8 cellular contexts compared by ENCODE assay signal in genomic region chr7:27933691-27934565, GRCh38.
DNase-seq lines count a peak whose midpoint lies in the region; ATAC-seq and TF ChIP-seq lines count a peak whose summit lies in the region.

No MANE protein-coding gene starts in this region.

- H3K27me3 ChIP-seq in Caco-2 (replicated peaks; ENCODE audit: control insufficient read depth, insufficient read depth, low read length): no peaks in the 10 kb centered on the region
- H3K27me3 ChIP-seq in HCT116 (ENCODE audit: insufficient read depth, low read length): no peaks in the 10 kb centered on the region

- peak overlapping the region; percentile 9; the same call in 1 of the 2 replicates for H3K27ac ChIP-seq in HCT116 (ENCODE audit: low read depth, low read length)

- POLR2A ChIA-PET in Caco-2 (lab: Charles Lee) (no interaction called here), HCT116 (lab: Charles Lee) (no interaction called here)

- no peak overlapping the region for H3K27ac Mint-ChIP-seq in Caco-2 (ENCODE audit: unreplicated experiment)
- H3K27ac Mint-ChIP-seq in activated T-helper 17 cell treated with anti-CD3 and anti-CD28 coated beads, Interleukin-2, amount 50 U/mL, for 72 hours: no peak overlapping the region

- ATAC-seq in HCT116 (no peak), GM18867 (IDR thresholded peaks at IDR 0.05; ENCODE audit: unreplicated experiment) (no peak)
- no peak for ATAC-seq in activated T-helper 17 cell treated with anti-CD3 and anti-CD28 coated beads, Interleukin-2, amount 50 U/mL, for 72 hours (replicated peaks)

- no peaks in the 10 kb centered on the region for H4K20me1 ChIP-seq in HCT116 (ENCODE audit: insufficient read depth)

- DNase-seq in Caco-2 (no peak), HCT116 (ENCODE audit: low read depth, low spot score) (no peak), RPMI7951 (ENCODE audit: low read depth) (peak; percentile 48), iPS-NIHi11 (ENCODE audit: low spot score) (peak; percentile 59), hypothalamus (lab: John Stamatoyannopoulos, UW) (no peak), NCI-H187 (lab: John Stamatoyannopoulos, UW) (no peak)

- no peaks in the 10 kb centered on the region for H3K9me2 ChIP-seq in HCT116 (ENCODE audit: insufficient read depth)

- TF ChIP-seq RAD21 in HCT116 (IDR thresholded peaks at IDR 0.05; ENCODE audit: low read depth): peak; percentile 53

- H3K36me3 Mint-ChIP-seq in Caco-2 (ENCODE audit: insufficient read depth, unreplicated experiment): no peaks in the 10 kb centered on the region
- H3K36me3 Mint-ChIP-seq in activated T-helper 17 cell treated with anti-CD3 and anti-CD28 coated beads, Interleukin-2, amount 50 U/mL, for 72 hours (ENCODE audit: low read depth): no peaks in the 10 kb centered on the region

- H3K4me1 Mint-ChIP-seq in Caco-2 (ENCODE audit: low read depth, unreplicated experiment): no peaks in the 10 kb centered on the region
- no peaks in the 10 kb centered on the region for H3K4me1 Mint-ChIP-seq in activated T-helper 17 cell treated with anti-CD3 and anti-CD28 coated beads, Interleukin-2, amount 50 U/mL, for 72 hours

- H3K4me3 Mint-ChIP-seq in Caco-2 (ENCODE audit: unreplicated experiment): no peak overlapping the region
- no peak overlapping the region for H3K4me3 Mint-ChIP-seq in activated T-helper 17 cell treated with anti-CD3 and anti-CD28 coated beads, Interleukin-2, amount 50 U/mL, for 72 hours

- H3K4me1 ChIP-seq in Caco-2 (no peaks in the 10 kb centered on the region), HCT116 (ENCODE audit: control insufficient read depth in 1 of 2, insufficient read depth in 2 of 2, low read length in 2 of 2) (peaks cover 0 to 7% of the 10 kb centered on the region in 2 experiments; a peak in 2 of 4 replicates)

- H3K4me3 ChIP-seq in Caco-2 (ENCODE audit: low read depth, low read length): no peak overlapping the region
- H3K4me3 ChIP-seq in HCT116 (replicated peaks in 1 of 2; ENCODE audit: low read depth in 1 of 2, low read length in 2 of 2): no peak overlapping the region

- peak overlapping the region; percentile 24 for H2AFZ ChIP-seq in HCT116 (ENCODE audit: low read depth, low read length, poor library complexity, severe bottlenecking)

- BruUV-seq in Caco-2 (replicated peaks; lab: Mats Ljungman, UMichigan) (no TSS peak), HCT116 (replicated peaks; lab: Mats Ljungman, UMichigan) (no TSS peak)

- no peak overlapping the region for H3K4me2 ChIP-seq in HCT116 (ENCODE audit: low read length)

- H3K9me3 ChIP-seq in Caco-2 (no peaks in the 10 kb centered on the region), HCT116 (ENCODE audit: control insufficient read depth in 1 of 2, insufficient read depth in 1 of 2, low read depth in 1 of 2, low read length in 2 of 2) (no peaks in the 10 kb centered on the region)

- peak; percentile 41 to 44 for TF ChIP-seq CTCF in Caco-2 (IDR thresholded peaks at IDR 0.05; ENCODE audit: insufficient read depth in 1 of 2, low read depth in 1 of 2, low read length in 1 of 2, severe bottlenecking in 1 of 2, unreplicated experiment in 1 of 2)
- TF ChIP-seq CTCF in HCT116 (IDR thresholded peaks at IDR 0.05 in 2 of 3, conservative IDR thresholded peaks at IDR 0.05 in 1 of 3; ENCODE audit: borderline replicate concordance in 1 of 3, insufficient read depth in 1 of 3, low read depth in 2 of 3, low read length in 2 of 3): peak; percentile 38 to 48 (median 46); a peak in 5 of 6 replicates

- no peaks in the 10 kb centered on the region for H3K9me3 Mint-ChIP-seq in Caco-2 (ENCODE audit: unreplicated experiment)
- H3K9me3 Mint-ChIP-seq in activated T-helper 17 cell treated with anti-CD3 and anti-CD28 coated beads, Interleukin-2, amount 50 U/mL, for 72 hours: no peaks in the 10 kb centered on the region

- intact Hi-C loops in Caco-2 (cut with micrococcal nuclease; ENCODE audit: unreplicated experiment): no loop called here
- intact Hi-C loops in HCT116 (cut with micrococcal nuclease): no loop called here

- no peak for TF ChIP-seq POLR2A in HCT116 (IDR thresholded peaks at IDR 0.05; ENCODE audit: borderline replicate concordance, extremely low read depth, insufficient read depth, insufficient read length)

- RAD21 ChIA-PET in HCT116 (lab: Charles Lee; ENCODE audit: low non-redundant PET in 1 of 2, low total read pairs in 2 of 2, uncharacterized antibody in 2 of 2, unreplicated experiment in 2 of 2): no interaction called here

- no peaks in the 10 kb centered on the region for H3K27me3 Mint-ChIP-seq in Caco-2 (ENCODE audit: insufficient read depth, unreplicated experiment)
- no peaks in the 10 kb centered on the region for H3K27me3 Mint-ChIP-seq in activated T-helper 17 cell treated with anti-CD3 and anti-CD28 coated beads, Interleukin-2, amount 50 U/mL, for 72 hours

- no peak overlapping the region for H3K9ac ChIP-seq in HCT116 (ENCODE audit: low read length)

- no peaks in the 10 kb centered on the region for H3K79me2 ChIP-seq in HCT116 (ENCODE audit: insufficient read depth, low read length)

- CTCF ChIA-PET in Caco-2 (lab: Charles Lee) (interaction anchor here (0.5 kb wide), 1 partner anchor 439 kb away, joined by 6 read pairs; no protein-coding TSS in a partner anchor), HCT116 (lab: Charles Lee) (interaction anchor here (1.3 to 1.5 kb wide), 2 partner anchors 14 to 761 kb away, joined by 3 read pairs; no protein-coding TSS in a partner anchor)

- H3K36me3 ChIP-seq in Caco-2 (ENCODE audit: control insufficient read depth, insufficient read depth, low read length) (no peaks in the 10 kb centered on the region), HCT116 (ENCODE audit: control insufficient read depth in 1 of 2, insufficient read depth in 2 of 2, low read length in 2 of 2) (no peaks in the 10 kb centered on the region)

TF ChIP-seq in HCT116, 20 proteins besides CTCF, POLR2A, EP300 and RAD21:
- TF ChIP-seq SP1 (IDR thresholded peaks at IDR 0.05; ENCODE audit: low read depth) (0 out of 2 replicates have a peak, but pooled peaks have one; percentile 15), FOSL1 (IDR thresholded peaks at IDR 0.05; ENCODE audit: low read depth) (no peak)

Comparison
In these comparisons a context has a peak if more than half of its experiments do, and no peak if none do; other contexts are left out.
1. DNase-seq: peak in RPMI7951 (single experiment) and iPS-NIHi11 (single experiment); none in Caco-2 (0 of 2), HCT116 (single experiment), hypothalamus (0 of 51) and NCI-H187 (0 of 2).